ENCODE assay signal across 17 cellular contexts in genomic region chr16:7013990-7014389, GRCh38.
DNase-seq lines count a peak whose midpoint lies in the region; ATAC-seq and TF ChIP-seq lines count a peak whose summit lies in the region.
"Had no signal": no experiment of that assay in that cellular context is flagged by ENCODE, and none has a peak within 500 bp of the region (broad histone marks: within the 10 kb centered on the region; RNA-seq: fewer than 3 reads in every experiment).

No MANE protein-coding gene starts in this region.

- no peaks in the 10 kb centered on the region for H3K36me3 ChIP-seq in SK-N-MC (ENCODE audit: insufficient read depth, low read length)
- H3K36me3 ChIP-seq in hepatocyte (replicated peaks; ENCODE audit: insufficient read depth, low read depth), result no peaks in the 10 kb centered on the region
- H3K36me3 ChIP-seq: vagina had no signal

- 48% methylated on average over 5 of the region's 5 CpGs for WGBS in hepatocyte (ENCODE audit: low lambda C conversion rate, missing lambda C conversion rate)

- H3K27me3 ChIP-seq in hepatocyte, result no peaks in the 10 kb centered on the region
- H3K27me3 ChIP-seq: body of pancreas, vagina had no signal

- H3K79me2 ChIP-seq in hepatocyte, result no peaks in the 10 kb centered on the region

- in situ Hi-C loops in ACHN (cut with HindIII; ENCODE audit: low pct_ligation_motif_present, low pct_unique_long_range_greater_than_20kb, low sequenced_read_pairs), result no loop called here

- no peaks in the 10 kb centered on the region for H3K9me2 ChIP-seq in hepatocyte (replicated peaks; ENCODE audit: insufficient read depth)

- H3K9me3 ChIP-seq in SK-N-MC (ENCODE audit: low read depth, low read length), result no peaks in the 10 kb centered on the region
- no peaks in the 10 kb centered on the region for H3K9me3 ChIP-seq in hepatocyte (ENCODE audit: low read depth)
- H3K9me3 ChIP-seq: body of pancreas, vagina had no signal

- H3K9ac ChIP-seq in SK-N-MC (ENCODE audit: insufficient read length), result no peak overlapping the region

- no peak overlapping the region for H3K4me2 ChIP-seq in hepatocyte

- TF ChIP-seq CTCF in hepatocyte (IDR thresholded peaks at IDR 0.05; ENCODE audit: poor library complexity), result no peak

- H3K4me1 ChIP-seq in hepatocyte (ENCODE audit: insufficient read depth), result no peaks in the 10 kb centered on the region
- H3K4me1 ChIP-seq: body of pancreas, vagina had no signal

- no peak overlapping the region for H3K4me3 ChIP-seq in SK-N-MC
- no peak overlapping the region for H3K4me3 ChIP-seq in hepatocyte
- H3K4me3 ChIP-seq: body of pancreas, vagina had no signal

- H3K27ac ChIP-seq in SK-N-MC (no peak overlapping the region), hepatocyte (no peak overlapping the region)
- H3K27ac ChIP-seq: body of pancreas, vagina had no signal

- no peak for ATAC-seq in GM21360 (IDR thresholded peaks at IDR 0.05; ENCODE audit: unreplicated experiment)
- ATAC-seq: activated CD4-positive, alpha-beta T cell treated with anti-CD3 and anti-CD28 coated beads for 36 hours; body of pancreas had no signal

- no peaks in the 10 kb centered on the region for H4K20me1 ChIP-seq in hepatocyte (ENCODE audit: insufficient read depth, poor library complexity, severe bottlenecking)

- H2AFZ ChIP-seq in hepatocyte, result no peak overlapping the region

- DNase-seq in ACHN (peak; percentile 56), LHCN-M2 (ENCODE audit: low read depth) (peak; percentile 0), SK-N-MC (ENCODE audit: low read depth, low spot score) (peak; percentile 5), hepatocyte (ENCODE audit: low spot score) (peak; percentile 54), COR-L47 (lab: John Stamatoyannopoulos, UW) (no peak), foreskin melanocyte (no peak), DMS153 (lab: John Stamatoyannopoulos, UW) (no peak)
- DNase-seq: activated CD4-positive, alpha-beta T cell treated with anti-CD3 and anti-CD28 coated beads for 36 hours; activated CD8-positive, alpha-beta memory T cell treated with anti-CD3 and anti-CD28 coated beads, Interleukin-2, amount 50 U/mL, for 48 hours; activated naive CD4-positive, alpha-beta T cell treated with Interleukin-2 at 50 U/mL for 16 hours; body of pancreas; GDM1; NCI-H1092 treated with DMSO at 0.1 percent for 48 hours; NK-92 treated with Interleukin-12 subunit alpha and Interleukin-12 subunit beta, amount 100 ng/mL, for 24 hours; SIG-M5 had no signal

Comparison
In these comparisons a context has a peak if more than half of its experiments do, and no peak if none do; other contexts are left out.
1. DNase-seq: peak in ACHN (single experiment), LHCN-M2 (single experiment), SK-N-MC (single experiment) and hepatocyte (single experiment); none in COR-L47 (single experiment), foreskin melanocyte (single experiment) and DMS153 (single experiment).